Comparison of ENCODE assay signal across 7 cellular contexts in genomic region chr1:39105841-39106765, GRCh38.
A peak's percentile ranks its signal among the peaks of the same experiment; 100 is the strongest.
DNase-seq lines count a peak whose midpoint lies in the region; ATAC-seq, FAIRE-seq and TF ChIP-seq lines count a peak whose summit lies in the region.

No MANE protein-coding gene starts in this region.

- TF ChIP-seq POLR2A in GM12891 (IDR thresholded peaks at IDR 0.05; ENCODE audit: low read depth, low read length), result no peak

- DNase-seq in GM12891 (ENCODE audit: insufficient read length, low spot score), result no peak
- peak; percentile 76 for DNase-seq in RKO (ENCODE audit: low spot score)
- DNase-seq in ascending aorta (ENCODE audit: low spot score in 2 of 2), result peak in 1 of 2 donors; percentile 75
- no peak for DNase-seq in skeletal muscle cell (ENCODE audit: low read depth)

- H3K4me1 ChIP-seq in ascending aorta, result peaks cover 6 to 45% of the 10 kb centered on the region in 2 donors
- peaks cover 39% of the 10 kb centered on the region for H3K4me1 ChIP-seq in iPS-15b (ENCODE audit: control insufficient read depth, insufficient read depth, low read length)

- peak overlapping the region; percentile 84 for H3K9ac ChIP-seq in iPS-15b (ENCODE audit: low read depth, low read length)

- H3K27me3 ChIP-seq in ascending aorta (no peaks in the 10 kb centered on the region), iPS-15b (ENCODE audit: control insufficient read depth, insufficient read depth, low read length) (no peaks in the 10 kb centered on the region)

- H3K9me3 ChIP-seq in ascending aorta (no peaks in the 10 kb centered on the region), iPS-15b (ENCODE audit: control insufficient read depth, insufficient read depth, low read length) (no peaks in the 10 kb centered on the region)

- no peak for TF ChIP-seq CTCF in ascending aorta (IDR thresholded peaks at IDR 0.05)

- H3K36me3 ChIP-seq in ascending aorta (no peaks in the 10 kb centered on the region), iPS-15b (ENCODE audit: control insufficient read depth, insufficient read depth, low read length) (no peaks in the 10 kb centered on the region)

- H3K4me3 ChIP-seq in ascending aorta, result peak overlapping the region; percentile 70 to 95
- peak overlapping the region; percentile 77 for H3K4me3 ChIP-seq in iPS-15b (ENCODE audit: low read depth, low read length)
- peak overlapping the region; percentile 80 for H3K4me3 ChIP-seq in skeletal muscle cell (ENCODE audit: low read depth, low read length)

- intact Hi-C loops in ascending aorta (cut with DNase I), result loop anchor here (1.0 to 2.0 kb wide), 2 partner anchors 86 to 153 kb away; no protein-coding TSS in a partner anchor

- peak; percentile 10 for ATAC-seq in HG02763 (IDR thresholded peaks at IDR 0.05; ENCODE audit: unreplicated experiment)
- no peak for ATAC-seq in HG03571 (IDR thresholded peaks at IDR 0.05; ENCODE audit: unreplicated experiment)

- peak overlapping the region; percentile 86 to 95 for H3K27ac ChIP-seq in ascending aorta

- peak; percentile 66 for FAIRE-seq in GM12891 (lab: Jason Lieb, UNC)

TF ChIP-seq in GM12891, 5 proteins besides CTCF, POLR2A, EP300 and RAD21:
- TF ChIP-seq POLR2AphosphoS5 (IDR thresholded peaks at IDR 0.05; ENCODE audit: low read depth, low read length), result no peak
- TF ChIP-seq SPI1 (IDR thresholded peaks at IDR 0.05; ENCODE audit: low read depth, low read length), result no peak
- no peak for TF ChIP-seq TAF1 (IDR thresholded peaks at IDR 0.05; ENCODE audit: low read depth, low read length)
- TF ChIP-seq PAX5 (IDR thresholded peaks at IDR 0.05; ENCODE audit: insufficient read depth, low read length, severe bottlenecking), result no peak
- TF ChIP-seq POU2F2 (IDR thresholded peaks at IDR 0.05; ENCODE audit: low read depth, low read length), result no peak
